ENCODE assay signal across 11 cellular contexts in the genomic region with DNA sequence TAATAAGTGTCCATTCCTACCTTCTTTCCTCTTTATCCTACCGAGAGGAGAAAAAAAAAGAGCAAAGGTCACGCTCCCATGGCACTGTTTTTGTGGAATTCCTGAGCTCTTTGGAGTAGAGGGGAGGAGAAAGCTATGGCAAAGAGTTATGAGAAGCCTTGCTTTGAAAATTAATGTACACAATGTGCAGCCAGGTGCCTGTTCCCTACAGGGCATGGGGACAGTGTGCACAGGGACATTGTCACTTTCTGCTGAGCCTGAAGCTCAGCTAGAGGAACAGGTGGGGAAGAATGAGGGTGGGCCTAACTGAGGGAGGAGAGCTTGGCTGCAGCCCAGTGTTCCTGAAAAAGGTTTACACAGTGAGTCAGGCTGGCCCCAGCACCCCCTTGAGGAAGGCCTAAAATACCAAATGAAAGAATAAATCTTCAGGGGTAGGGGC.
DNase-seq lines count a peak whose midpoint lies in the region; FAIRE-seq and TF ChIP-seq lines count a peak whose summit lies in the region.
"Had no signal": no experiment of that assay in that cellular context is flagged by ENCODE, and none has a peak within 500 bp of the region (broad histone marks: within the 10 kb centered on the region; RNA-seq: fewer than 3 reads in every experiment).

No MANE protein-coding gene starts in this region.

- no peaks in the 10 kb centered on the region for H3K9me1 ChIP-seq in endothelial cell of umbilical vein (replicated peaks; ENCODE audit: control insufficient read depth, extremely low read depth, insufficient read depth, low read length)

- H3K27me3 ChIP-seq in endothelial cell of umbilical vein (ENCODE audit: control insufficient read depth in 2 of 2, insufficient read depth in 2 of 2, low read length in 2 of 2) (no peaks in the 10 kb centered on the region), small intestine (ENCODE audit: control insufficient read depth in 2 of 2, insufficient read depth in 2 of 2, low read length in 2 of 2) (no peaks in the 10 kb centered on the region), GM23248 (replicated peaks; ENCODE audit: insufficient read depth) (no peaks in the 10 kb centered on the region)
- H3K27me3 ChIP-seq: ascending aorta had no signal

- in situ Hi-C loops in GM23248 (cut with MboI) = no loop called here

- no peaks in the 10 kb centered on the region for H3K9me3 ChIP-seq in endothelial cell of umbilical vein (replicated peaks; ENCODE audit: control insufficient read depth, insufficient read depth, low read length)
- H3K9me3 ChIP-seq in small intestine (ENCODE audit: control insufficient read depth, low read depth) = no peaks in the 10 kb centered on the region
- H3K9me3 ChIP-seq in GM23248 (ENCODE audit: low read depth) = no peaks in the 10 kb centered on the region
- H3K9me3 ChIP-seq: ascending aorta had no signal

- DNase-seq in HT1080 (ENCODE audit: low read depth) = peak; percentile 34
- DNase-seq in NCI-H226 = peak; percentile 44
- DNase-seq in endothelial cell of umbilical vein (ENCODE audit: low read depth, low spot score) = no peak
- DNase-seq in small intestine = peak; percentile 30
- DNase-seq in GM23248 = no peak
- DNase-seq in inferior parietal cortex (ENCODE audit: extremely low spot score) = no peak
- DNase-seq in cortex of kidney (lab: John Stamatoyannopoulos, UW) = no peak
- DNase-seq: stimulated activated CD4-positive, alpha-beta T cell treated with anti-CD3 and anti-CD28 coated beads, Interleukin-12 subunit alpha, Interleukin-12 subunit beta, amount 100 ng/mL, for 4 hours had no signal

- H4K20me1 ChIP-seq in endothelial cell of umbilical vein (replicated peaks; ENCODE audit: control insufficient read depth, extremely low read depth, insufficient read depth, low read length) (no peaks in the 10 kb centered on the region), GM23248 (ENCODE audit: insufficient read depth) (no peaks in the 10 kb centered on the region)

- intact Hi-C loops in endothelial cell of umbilical vein (cut with micrococcal nuclease) = no loop called here

- no peak overlapping the region for H3K27ac ChIP-seq in endothelial cell of umbilical vein (ENCODE audit: insufficient read depth, low read depth, low read length)
- H3K27ac ChIP-seq in small intestine (ENCODE audit: low read depth in 1 of 2, low read length in 1 of 2) = peak overlapping the region; percentile 52 to 88
- no peak overlapping the region for H3K27ac ChIP-seq in GM23248
- H3K27ac ChIP-seq: ascending aorta had no signal

- no peak overlapping the region for H3K4me2 ChIP-seq in endothelial cell of umbilical vein (ENCODE audit: insufficient read depth, low read length)
- H3K4me2 ChIP-seq in GM23248 (ENCODE audit: unreplicated experiment) = no peak overlapping the region

- WGBS in small intestine, 3 donors = 8 to 50% (median 25%) methylated on average over 2 of the region's 2 CpGs
- 82 to 88% methylated on average over 2 of the region's 2 CpGs for WGBS in GM23248 (ENCODE audit: low coverage in 1 of 2, low lambda C conversion rate in 2 of 2, missing lambda C conversion rate in 2 of 2), 2 experiments

- POLR2A ChIA-PET in endothelial cell of umbilical vein (lab: Charles Lee) = no interaction called here

- no peak for TF ChIP-seq CTCF in endothelial cell of umbilical vein (IDR thresholded peaks at IDR 0.05; ENCODE audit: extremely low read depth in 1 of 2, insufficient read depth in 1 of 2, low read depth in 1 of 2, low read length in 2 of 2)

- no peak overlapping the region for H2AFZ ChIP-seq in endothelial cell of umbilical vein (ENCODE audit: low read depth, low read length)
- H2AFZ ChIP-seq in GM23248 = no peak overlapping the region

- H3K36me3 ChIP-seq in endothelial cell of umbilical vein (ENCODE audit: control insufficient read depth in 2 of 2, extremely low read depth in 1 of 2, insufficient read depth in 2 of 2, low read length in 2 of 2) (peaks cover 3 to 7% of the 10 kb centered on the region in 2 experiments), small intestine (ENCODE audit: control insufficient read depth in 2 of 2, insufficient read depth in 2 of 2, low read length in 2 of 2) (no peaks in the 10 kb centered on the region), GM23248 (ENCODE audit: low read depth) (no peaks in the 10 kb centered on the region)

- H3K4me3 ChIP-seq in endothelial cell of umbilical vein (replicated peaks in 1 of 3; ENCODE audit: insufficient read depth in 1 of 3, low read depth in 1 of 3, low read length in 3 of 3) (no peak overlapping the region), small intestine (ENCODE audit: low read depth in 1 of 2, low read length in 2 of 2) (no peak overlapping the region), GM23248 (no peak overlapping the region)
- H3K4me3 ChIP-seq: ascending aorta had no signal

- dilution Hi-C loops in endothelial cell of umbilical vein (cut with MboI; ENCODE audit: extremely low pct_ligation_motif_present, low sequenced_read_pairs) = no loop called here

- H3K79me2 ChIP-seq in endothelial cell of umbilical vein (ENCODE audit: control insufficient read depth, insufficient read depth, low read length) (peaks cover 96% of the 10 kb centered on the region), GM23248 (ENCODE audit: insufficient read depth) (no peaks in the 10 kb centered on the region)

- CTCF ChIA-PET in endothelial cell of umbilical vein (lab: Charles Lee) = interaction anchor here (1.0 to 3.1 kb wide), 6 partner anchors 17 to 66 kb away, joined by 3 to 8 read pairs (median 6); partner anchors contain the start of gene PLXNA2

- no peaks in the 10 kb centered on the region for H3K9me2 ChIP-seq in GM23248 (ENCODE audit: insufficient read depth)

- peaks cover under 1% of the 10 kb centered on the region; the same call in 1 of the 2 replicates for H3F3A ChIP-seq in GM23248 (ENCODE audit: insufficient read depth)

- no peak for TF ChIP-seq POLR2A in endothelial cell of umbilical vein (IDR thresholded peaks at IDR 0.05; ENCODE audit: low read depth, low read length)

- no TSS peak for BruUV-seq in endothelial cell of umbilical vein (replicated peaks; lab: Mats Ljungman, UMichigan)

- peaks cover 65% of the 10 kb centered on the region for H3K4me1 ChIP-seq in endothelial cell of umbilical vein (ENCODE audit: control insufficient read depth, extremely low read depth, insufficient read depth, low read length)
- peaks cover 8 to 27% of the 10 kb centered on the region in 2 donors for H3K4me1 ChIP-seq in small intestine (ENCODE audit: control insufficient read depth in 2 of 2, insufficient read depth in 1 of 2, low read depth in 1 of 2, low read length in 1 of 2)
- H3K4me1 ChIP-seq in GM23248 (ENCODE audit: insufficient read depth) = peaks cover 15% of the 10 kb centered on the region

- no peak overlapping the region for H3K9ac ChIP-seq in endothelial cell of umbilical vein (replicated peaks; ENCODE audit: extremely low read depth, insufficient read depth, low read length)
- H3K9ac ChIP-seq in GM23248 = no peak overlapping the region

- peak; percentile 28 for FAIRE-seq in endothelial cell of umbilical vein (lab: Jason Lieb, UNC)
- no peak for FAIRE-seq in small intestine (lab: Jason Lieb, UNC)
- FAIRE-seq: G401.6, GM19239 had no signal

TF ChIP-seq in endothelial cell of umbilical vein, 7 proteins besides CTCF, POLR2A, EP300 and RAD21:
- no peak for TF ChIP-seq MAX (IDR thresholded peaks at IDR 0.05; ENCODE audit: insufficient read depth, insufficient read length)
- TF ChIP-seq FOS (IDR thresholded peaks at IDR 0.05; ENCODE audit: borderline replicate concordance, insufficient read depth, low read length) = no peak

Comparison
In these comparisons a context has a peak if more than half of its experiments do, and no peak if none do; other contexts are left out.
1. DNase-seq: peak in HT1080 (single experiment), NCI-H226 (single experiment) and small intestine (single experiment); none in endothelial cell of umbilical vein (single experiment), GM23248 (single experiment), inferior parietal cortex (single experiment) and cortex of kidney (single experiment).
2. H3K27ac ChIP-seq: peak in small intestine (2 of 2); none in endothelial cell of umbilical vein (single experiment) and GM23248 (single experiment).